8 cellular contexts compared by ENCODE assay signal in the genomic region with DNA sequence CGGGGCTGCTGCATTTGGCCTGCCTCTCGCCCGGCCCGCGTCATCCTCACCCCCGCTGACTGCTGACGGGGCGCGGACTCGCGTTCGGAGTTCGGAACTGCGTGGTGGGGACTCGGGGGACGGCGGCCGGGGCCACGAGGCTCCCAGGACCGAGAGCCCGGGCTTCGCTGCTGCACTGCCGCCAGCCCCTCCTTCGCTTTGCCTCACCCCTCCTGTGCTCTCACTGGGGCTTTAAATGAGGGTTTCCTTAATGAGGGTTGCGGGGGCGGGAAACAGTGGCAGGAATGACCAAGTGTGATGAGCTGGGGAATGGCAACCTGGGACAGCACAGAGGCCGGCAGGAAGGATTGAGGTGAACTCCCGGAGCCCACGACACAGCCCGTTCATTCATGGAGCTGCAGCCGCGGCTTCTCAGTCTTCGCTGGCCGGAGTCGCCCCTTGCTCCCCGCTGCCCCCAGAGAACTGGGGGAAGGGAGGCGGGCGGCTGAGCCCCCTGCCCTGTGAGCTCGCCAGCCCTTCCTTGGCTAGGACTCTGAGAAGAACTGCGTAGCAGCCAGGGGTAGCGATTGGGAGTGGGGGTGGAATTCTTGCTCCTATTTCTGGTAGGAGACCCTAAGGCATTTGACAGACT. TPM values are rescaled to one million over a fixed set of nuclear protein-coding genes. Genes with fewer than 3 reads are reported as not detected.
A peak's percentile ranks its signal among the peaks of the same experiment; 100 is the strongest.
DNase-seq lines count a peak whose midpoint lies in the region; ATAC-seq and TF ChIP-seq lines count a peak whose summit lies in the region.

No MANE protein-coding gene starts in this region.

- CTCF ChIA-PET in IMR-90 (lab: Yijun Ruan, JAX) (no interaction called here), PC-9 (lab: Charles Lee) (no interaction called here)

- H3K27ac ChIP-seq in BLaER1 (peak overlapping the region; percentile 86), IMR-90 (ENCODE audit: insufficient read depth, low read length) (no peak overlapping the region), PC-9 (no peak overlapping the region)

- peak overlapping the region; percentile 98 for H3K4me2 ChIP-seq in BLaER1
- peak overlapping the region; percentile 57; the same call in 1 of the 2 replicates for H3K4me2 ChIP-seq in IMR-90 (ENCODE audit: low read depth, low read length)
- no peak overlapping the region for H3K4me2 ChIP-seq in PC-9

- H3K79me1 ChIP-seq in IMR-90 (ENCODE audit: low read depth in 1 of 2, low read length in 2 of 2): peaks cover 40 to 60% of the 10 kb centered on the region in 2 experiments

- no peak overlapping the region for H2BK5ac ChIP-seq in IMR-90 (ENCODE audit: low read depth, low read length, poor library complexity, severe bottlenecking)

- H3K27me3 ChIP-seq in BLaER1 (peaks cover 12% of the 10 kb centered on the region), IMR-90 (ENCODE audit: control insufficient read depth, insufficient read depth, low read length) (no peaks in the 10 kb centered on the region), PC-9 (ENCODE audit: insufficient read depth, low read depth) (no peaks in the 10 kb centered on the region)

- peaks cover 24% of the 10 kb centered on the region for H3K27me3 Mint-ChIP-seq in endothelial cell (ENCODE audit: unreplicated experiment)
- H3K27me3 Mint-ChIP-seq in natural killer cell treated with Interleukin-12 subunit alpha and Interleukin-12 subunit beta and Interleukin-15 and Interleukin-18, amount 100 ng/mL, for 72 hours: no peaks in the 10 kb centered on the region

- no peaks in the 10 kb centered on the region for H3K9me3 ChIP-seq in BLaER1
- H3K9me3 ChIP-seq in IMR-90 (ENCODE audit: control insufficient read depth, insufficient read depth, low read length): no peaks in the 10 kb centered on the region
- H3K9me3 ChIP-seq in PC-9 (ENCODE audit: insufficient read depth, low read depth): no peaks in the 10 kb centered on the region

- H2BK20ac ChIP-seq in IMR-90 (ENCODE audit: low read depth, low read length): no peak overlapping the region

- no peak overlapping the region for H2AK5ac ChIP-seq in IMR-90 (ENCODE audit: low read depth, low read length)

- peaks cover 40% of the 10 kb centered on the region for H3K36me3 Mint-ChIP-seq in endothelial cell (ENCODE audit: low read depth, unreplicated experiment)
- H3K36me3 Mint-ChIP-seq in natural killer cell treated with Interleukin-12 subunit alpha and Interleukin-12 subunit beta and Interleukin-15 and Interleukin-18, amount 100 ng/mL, for 72 hours: no peaks in the 10 kb centered on the region

- no peak overlapping the region for H4K8ac ChIP-seq in IMR-90 (ENCODE audit: low read depth in 2 of 2, low read length in 2 of 2)

- H4K20me1 ChIP-seq in BLaER1: peaks cover 82% of the 10 kb centered on the region
- H4K20me1 ChIP-seq in IMR-90 (ENCODE audit: insufficient read depth, low read length): peaks cover 74% of the 10 kb centered on the region
- no peaks in the 10 kb centered on the region for H4K20me1 ChIP-seq in PC-9 (ENCODE audit: insufficient read depth)

- H3K9me1 ChIP-seq in IMR-90 (ENCODE audit: insufficient read depth, low read length): peaks cover 12% of the 10 kb centered on the region; the same call in 1 of the 2 replicates

- peak overlapping the region; percentile 49 for H2AK9ac ChIP-seq in IMR-90 (replicated peaks; ENCODE audit: low read depth, low read length, poor library complexity)

- POLR2A ChIA-PET in IMR-90 (lab: Charles Lee; ENCODE audit: unreplicated experiment) (interaction anchor here (0.6 kb wide), 1 partner anchor 17 kb away, joined by 3 read pairs; no protein-coding TSS in a partner anchor), PC-9 (lab: Charles Lee; ENCODE audit: unreplicated experiment) (no interaction called here)

- no peak for TF ChIP-seq CTCF in IMR-90 (conservative IDR thresholded peaks at IDR 0.05; ENCODE audit: low read depth, low read length)
- no peak for TF ChIP-seq CTCF in endothelial cell (IDR thresholded peaks at IDR 0.05; ENCODE audit: unreplicated experiment)
- no peak for TF ChIP-seq CTCF in PC-9 (conservative IDR thresholded peaks at IDR 0.05)

- peak overlapping the region; percentile 61 for H3K27ac Mint-ChIP-seq in endothelial cell (ENCODE audit: unreplicated experiment)
- no peak overlapping the region for H3K27ac Mint-ChIP-seq in natural killer cell treated with Interleukin-12 subunit alpha and Interleukin-12 subunit beta and Interleukin-15 and Interleukin-18, amount 100 ng/mL, for 72 hours

- H3K36me3 ChIP-seq in BLaER1 (peaks cover 27% of the 10 kb centered on the region), IMR-90 (ENCODE audit: control insufficient read depth, insufficient read depth, low read length) (peaks cover 6% of the 10 kb centered on the region), PC-9 (ENCODE audit: low read depth) (no peaks in the 10 kb centered on the region)

- BruUV-seq in IMR-90 (replicated peaks; lab: Mats Ljungman, UMichigan): no TSS peak
- no TSS peak for BruUV-seq in PC-9 (replicated peaks; lab: Mats Ljungman, UMichigan)

- no peak for TF ChIP-seq POLR2A in IMR-90 (IDR thresholded peaks at IDR 0.05; ENCODE audit: low read depth, low read length)

- in situ Hi-C loops in IMR-90 (cut with MboI; ENCODE audit: low sequenced_read_pairs): no loop called here

- ATAC-seq in IMR-90 (ENCODE audit: low read depth) (peak; percentile 12), GM18873 (IDR thresholded peaks at IDR 0.05; ENCODE audit: low FRiP score, unreplicated experiment) (no peak)
- ATAC-seq in natural killer cell treated with Interleukin-12 subunit alpha and Interleukin-12 subunit beta and Interleukin-15 and Interleukin-18, amount 100 ng/mL, for 72 hours: peak; percentile 7 to 40

- peak overlapping the region; percentile 93 for H3K4me3 ChIP-seq in BLaER1
- peak overlapping the region; percentile 15; the same call in 1 of the 2 replicates for H3K4me3 ChIP-seq in IMR-90 (ENCODE audit: insufficient read depth, low read depth, low read length)
- no peak overlapping the region for H3K4me3 ChIP-seq in PC-9

- H2AFZ ChIP-seq in IMR-90 (replicated peaks; ENCODE audit: low read length, poor library complexity) (peak overlapping the region; percentile 29), PC-9 (no peak overlapping the region)

- no peak overlapping the region; the same call in 1 of the 2 replicates for H3K23ac ChIP-seq in IMR-90 (ENCODE audit: low read depth, low read length)

- intact Hi-C loops in IMR-90 (cut with micrococcal nuclease) (loop anchor here (5.0 to 10.0 kb wide), 2 partner anchors 325 to 448 kb away; a partner anchor contains a TSS), PC-9 (cut with micrococcal nuclease; ENCODE audit: unreplicated experiment) (no loop called here)

- no peak overlapping the region for H2BK15ac ChIP-seq in IMR-90 (ENCODE audit: low read depth, low read length)

- H3K4me3 Mint-ChIP-seq in endothelial cell (ENCODE audit: unreplicated experiment): peak overlapping the region; percentile 92
- no peak overlapping the region for H3K4me3 Mint-ChIP-seq in natural killer cell treated with Interleukin-12 subunit alpha and Interleukin-12 subunit beta and Interleukin-15 and Interleukin-18, amount 100 ng/mL, for 72 hours

- no peak overlapping the region for H3K56ac ChIP-seq in IMR-90 (ENCODE audit: extremely low read depth, insufficient read depth, low read length)

- H3K9me2 ChIP-seq in PC-9 (ENCODE audit: insufficient read depth): no peaks in the 10 kb centered on the region

- dilution Hi-C loops in IMR-90 (cut with HindIII; ENCODE audit: low sequenced_read_pairs, unreplicated experiment): no loop called here

- no peak for TF ChIP-seq RAD21 in IMR-90 (IDR thresholded peaks at IDR 0.05; ENCODE audit: low read length)

- H4K91ac ChIP-seq in IMR-90 (ENCODE audit: insufficient read depth, low read depth, low read length): no peak overlapping the region

- H2BK120ac ChIP-seq in IMR-90 (ENCODE audit: low read depth, low read length): no peak overlapping the region

- H4K5ac ChIP-seq in IMR-90 (ENCODE audit: low read depth, low read length): no peak overlapping the region

- H3K9me3 Mint-ChIP-seq in endothelial cell (ENCODE audit: unreplicated experiment): no peaks in the 10 kb centered on the region
- H3K9me3 Mint-ChIP-seq in natural killer cell treated with Interleukin-12 subunit alpha and Interleukin-12 subunit beta and Interleukin-15 and Interleukin-18, amount 100 ng/mL, for 72 hours: no peaks in the 10 kb centered on the region

- H3F3A ChIP-seq in PC-9 (ENCODE audit: insufficient read depth, low read depth): no peaks in the 10 kb centered on the region

- DNase-seq in IMR-90 (peak; percentile 28), endothelial cell (ENCODE audit: low spot score) (no peak), DMS 273 treated with DMSO at 0.1 percent for 48 hours (lab: John Stamatoyannopoulos, UW) (no peak), PC-9 (no peak), mucosa of gallbladder (ENCODE audit: low spot score) (no peak)
- DNase-seq in natural killer cell treated with Interleukin-12 subunit alpha and Interleukin-12 subunit beta and Interleukin-15 and Interleukin-18, amount 100 ng/mL, for 72 hours (ENCODE audit: low spot score): no peak

- no peaks in the 10 kb centered on the region for H3K79me2 ChIP-seq in PC-9 (ENCODE audit: low read depth)

- H3K18ac ChIP-seq in IMR-90 (ENCODE audit: low read depth, low read length): no peak overlapping the region

- no peak overlapping the region for H3K4ac ChIP-seq in IMR-90 (ENCODE audit: low read depth, low read length)

- 3% methylated on average over 20 of the region's 41 CpGs; no CpG with 5 or more reads in 1 of the 2 experiments for WGBS in IMR-90 (ENCODE audit: extremely low coverage in 2 of 2, insufficient read length in 1 of 2), 2 experiments

- H3K9ac ChIP-seq in BLaER1 (peak overlapping the region; percentile 86), IMR-90 (ENCODE audit: low read depth, low read length) (no peak overlapping the region)

- peaks cover 62% of the 10 kb centered on the region for H3K4me1 ChIP-seq in BLaER1
- peaks cover 6% of the 10 kb centered on the region; the same call in 1 of the 2 replicates for H3K4me1 ChIP-seq in IMR-90 (ENCODE audit: control insufficient read depth, insufficient read depth, low read length)
- H3K4me1 ChIP-seq in PC-9 (replicated peaks; ENCODE audit: insufficient read depth): no peaks in the 10 kb centered on the region

- no peak overlapping the region for H3K14ac ChIP-seq in IMR-90 (replicated peaks; ENCODE audit: low read depth, low read length)

- H3K4me1 Mint-ChIP-seq in endothelial cell (ENCODE audit: unreplicated experiment): peaks cover 35% of the 10 kb centered on the region
- peaks cover 12 to 25% of the 10 kb centered on the region in 2 donors for H3K4me1 Mint-ChIP-seq in natural killer cell treated with Interleukin-12 subunit alpha and Interleukin-12 subunit beta and Interleukin-15 and Interleukin-18, amount 100 ng/mL, for 72 hours (ENCODE audit: low read depth in 2 of 2)

TF ChIP-seq in IMR-90, 13 proteins besides CTCF, POLR2A, EP300 and RAD21:
- no peak for TF ChIP-seq NFE2L2 (IDR thresholded peaks at IDR 0.05; ENCODE audit: low read depth, low read length)
TF ChIP-seq in IMR-90: peak in this region for 0.

RNA-seq across cellular contexts. Expression of a gene that starts 1.5 kb away (rescaled TPM):
- total RNA-seq in IMR-90 (2012; rRNA removed): 0.54 and 0.56 TPM in 2 replicates
- polyA plus RNA-seq in IMR-90 (2012; rRNA removed): 0.55 and 0.69 TPM in 2 replicates
- 0.27 and 0.43 TPM in 2 replicates for polyA plus RNA-seq in IMR-90 (2012; cell fraction: cytosol; rRNA removed)
- polyA plus RNA-seq in IMR-90 (2012; cell fraction: nucleus; rRNA removed; ENCODE audit: low replicate concordance): 1.1 and 1.9 TPM in 2 replicates
- total RNA-seq in endothelial cell (ENCODE audit: unreplicated experiment): 297 TPM
- under 1 TPM in 1 of 2 donors, not detected in 1; 0.07 TPM for total RNA-seq in natural killer cell treated with Interleukin-12 subunit alpha and Interleukin-12 subunit beta and Interleukin-15 and Interleukin-18, amount 100 ng/mL, for 72 hours
- 0.10 and 0.39 TPM in 2 replicates for total RNA-seq in PC-9 (2021)
- 3.8 TPM for total RNA-seq in mucosa of gallbladder

Comparison
In these comparisons a context has a peak if more than half of its experiments do, and no peak if none do; other contexts are left out.
1. RNA of a gene that starts 1.5 kb away (total RNA-seq): 297 TPM in endothelial cell (single experiment); 3.8 TPM in mucosa of gallbladder (single experiment), 0.54 to 0.56 TPM in IMR-90, 0.10 to 0.39 TPM in PC-9 and 0.07 TPM in natural killer cell treated with Interleukin-12 subunit alpha and Interleukin-12 subunit beta and Interleukin-15 and Interleukin-18, amount 100 ng/mL, for 72 hours; every median in the first group is over 10 times any median in the second.